8 cellular contexts compared by ENCODE assay signal in the genomic region with DNA sequence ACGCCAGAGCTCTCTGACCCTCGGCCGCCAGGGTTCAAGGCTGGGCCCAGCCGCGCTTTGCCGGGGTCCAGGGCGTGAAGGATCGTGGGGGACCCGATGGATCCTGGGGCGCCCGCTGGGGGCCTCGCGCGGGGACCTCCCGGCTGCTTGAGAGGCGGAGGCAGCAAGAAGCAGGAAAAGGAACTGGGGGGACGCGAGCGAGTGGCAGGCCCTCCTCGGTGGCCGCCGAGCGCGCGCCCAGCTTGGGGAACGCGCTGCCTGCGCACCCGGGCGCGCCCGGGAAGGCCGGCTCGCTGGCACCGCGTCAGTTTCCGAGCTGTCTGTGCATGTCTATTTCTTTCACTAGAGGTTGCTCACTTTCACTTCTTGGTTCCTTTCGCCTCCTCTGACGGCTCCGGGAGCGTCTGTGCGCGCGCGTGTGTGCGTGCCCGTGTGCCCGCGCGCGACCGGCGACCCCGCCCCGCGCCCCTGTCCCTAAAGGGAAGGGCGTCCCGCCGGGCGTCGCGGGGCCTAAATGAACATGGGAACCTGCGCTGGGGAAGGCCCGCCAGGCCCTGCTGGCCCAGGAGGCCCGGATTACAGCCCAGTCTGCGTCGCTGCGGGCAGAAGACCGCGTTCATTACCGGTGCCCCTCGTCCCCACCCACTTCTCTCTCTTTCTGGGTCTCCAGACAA.
DNase-seq lines count a peak whose midpoint lies in the region; ATAC-seq lines count a peak whose summit lies in the region.

No MANE protein-coding gene starts in this region.

- H3K9me3 ChIP-seq in ES-I3 (ENCODE audit: control insufficient read depth, insufficient read depth, low read length) (no peaks in the 10 kb centered on the region), mucosa of rectum (ENCODE audit: control insufficient read depth in 2 of 2, low read length in 2 of 2) (no peaks in the 10 kb centered on the region)

- H3K27me3 ChIP-seq in mucosa of rectum (ENCODE audit: control insufficient read depth in 2 of 2, insufficient read depth in 2 of 2, low read length in 2 of 2): no peaks in the 10 kb centered on the region

- ATAC-seq in HG02798 (IDR thresholded peaks at IDR 0.05; ENCODE audit: poor library complexity, unreplicated experiment): peak; percentile 59

- H3K4me3 ChIP-seq in mucosa of rectum (ENCODE audit: low read length in 2 of 2): peak overlapping the region; percentile 67 to 71

- H3K36me3 ChIP-seq in ES-I3 (ENCODE audit: insufficient read depth, low read length) (no peaks in the 10 kb centered on the region), mucosa of rectum (ENCODE audit: control insufficient read depth in 2 of 2, insufficient read depth in 2 of 2, low read length in 2 of 2) (no peaks in the 10 kb centered on the region)

- H3K9ac ChIP-seq in ES-I3 (ENCODE audit: low read depth, low read length) (peak overlapping the region; percentile 57; the same call in 1 of the 2 replicates), mucosa of rectum (ENCODE audit: low read depth in 1 of 2, low read length in 2 of 2) (peak overlapping the region; percentile 77 to 80)

- DNase-seq in NCI-H526 treated with DMSO at 0.1 percent for 48 hours (lab: John Stamatoyannopoulos, UW) (peak; percentile 43), activated T-cell treated with anti-CD3 and anti-CD28 coated beads for 4 hours (peak; percentile 40), epithelial cell of prostate (ENCODE audit: low read depth, low spot score) (peak; percentile 44), NCI-H146 treated with DMSO at 0.1 percent for 48 hours (lab: John Stamatoyannopoulos, UW; ENCODE audit: unreplicated experiment) (no peak)
- peak; percentile 45 to 47 for DNase-seq in stimulated activated CD8-positive, alpha-beta memory T cell treated with anti-CD3 and anti-CD28 coated beads, Interleukin-4, amount 100 ng/mL, for 1 hour (ENCODE audit: low read depth in 2 of 2, low spot score in 1 of 2)

- H3K27ac ChIP-seq in epithelial cell of prostate: peak overlapping the region; percentile 75
- peak overlapping the region; percentile 92 to 93 for H3K27ac ChIP-seq in mucosa of rectum (ENCODE audit: low read depth in 2 of 2, low read length in 2 of 2)

- peaks cover 7% of the 10 kb centered on the region for H3K4me1 ChIP-seq in ES-I3 (ENCODE audit: insufficient read depth, low read length)
- H3K4me1 ChIP-seq in mucosa of rectum (ENCODE audit: control insufficient read depth in 2 of 2, insufficient read depth in 2 of 2, low read length in 2 of 2): peaks cover 11 to 15% of the 10 kb centered on the region in 2 donors
